ENCODE assay signal across 9 cellular contexts in genomic region chrX:41779058-41779564, GRCh38. TPM values are rescaled to one million over a fixed set of nuclear protein-coding genes. Genes with fewer than 3 reads are reported as not detected.
DNase-seq lines count a peak whose midpoint lies in the region; ATAC-seq and TF ChIP-seq lines count a peak whose summit lies in the region.
"Had no signal": no experiment of that assay in that cellular context is flagged by ENCODE, and none has a peak within 500 bp of the region (broad histone marks: within the 10 kb centered on the region; RNA-seq: fewer than 3 reads in every experiment).

No MANE protein-coding gene starts in this region.

- H3K36me3 Mint-ChIP-seq in T-cell = peaks cover 5% of the 10 kb centered on the region

- no peak for ATAC-seq in T-cell (replicated peaks in 1 of 4)

- CTCF ChIA-PET in T-cell (lab: Charles Lee) = interaction anchor here in 1 of 2 donors (1.5 kb wide), 1 partner anchor 1778 kb away, joined by 3 read pairs; no protein-coding TSS in a partner anchor

- no peak overlapping the region for H3K27ac Mint-ChIP-seq in T-cell

- no peak for TF ChIP-seq EP300 in Ishikawa (IDR thresholded peaks at IDR 0.05; ENCODE audit: borderline replicate concordance)

- DNase-seq in Caki2 (ENCODE audit: low read depth) (peak; percentile 68), T1000 (lab: John Stamatoyannopoulos, UW) (peak; percentile 13), kidney glomerular epithelial cell (lab: John Stamatoyannopoulos, UW) (peak; percentile 33), T-cell (no peak), mesenteric fat pad (ENCODE audit: low spot score) (no peak), GF-D8 (lab: John Stamatoyannopoulos, UW) (no peak)
- DNase-seq in stimulated activated naive CD4-positive, alpha-beta T cell (lab: John Stamatoyannopoulos, UW) = no peak
- DNase-seq: pancreas had no signal

- H3K4me1 Mint-ChIP-seq in T-cell = peaks cover 7 to 16% (median 14%) of the 10 kb centered on the region in 3 donors

- POLR2A ChIA-PET in T-cell (lab: Charles Lee) = no interaction called here

- H3K9me3 Mint-ChIP-seq in T-cell = no peaks in the 10 kb centered on the region

- no peak overlapping the region for H3K4me3 Mint-ChIP-seq in T-cell

- no peaks in the 10 kb centered on the region for H3K27me3 Mint-ChIP-seq in T-cell

- in situ Hi-C loops in Caki2 (cut with HindIII; ENCODE audit: low pct_unique_long_range_greater_than_20kb, low sequenced_read_pairs) = no loop called here

- TF ChIP-seq RAD21 in Ishikawa (IDR thresholded peaks at IDR 0.05; ENCODE audit: low read depth) = no peak

TF ChIP-seq in Ishikawa, 13 proteins besides CTCF, POLR2A, EP300 and RAD21:
- TF ChIP-seq TEAD4 (IDR thresholded peaks at IDR 0.05) (no peak; the same call in 1 of the 2 replicates), NFIC (IDR thresholded peaks at IDR 0.05) (peak; percentile 70)

RNA-seq across cellular contexts. Expression of gene GPR82, which starts 55.1 kb away (rescaled TPM):
- not detected in 2 replicates for total RNA-seq in Caki2 (2014; rRNA removed; shearing (Covaris generic); ENCODE audit: low replicate concordance)
- total RNA-seq in T-cell (under 1 TPM in 3 of 5 donors, not detected in 2; 0.07 to 0.22 (median 0.15) TPM), mesenteric fat pad (0.42 TPM)

Comparison
In these comparisons a context has a peak if more than half of its experiments do, and no peak if none do; other contexts are left out.
1. DNase-seq: peak in Caki2 (single experiment), T1000 (single experiment) and kidney glomerular epithelial cell (single experiment); none in T-cell (0 of 34), stimulated activated naive CD4-positive, alpha-beta T cell (0 of 6), mesenteric fat pad (single experiment) and GF-D8 (single experiment).